Comparison of ENCODE assay signal across 8 cellular contexts in genomic region chr17:49515196-49515770, GRCh38. TPM values are rescaled to one million over a fixed set of nuclear protein-coding genes. Genes with fewer than 3 reads are reported as not detected.
A peak's percentile ranks its signal among the peaks of the same experiment; 100 is the strongest.
DNase-seq lines count a peak whose midpoint lies in the region; ATAC-seq, FAIRE-seq and TF ChIP-seq lines count a peak whose summit lies in the region.

No MANE protein-coding gene starts in this region.

- H3K4me3 Mint-ChIP-seq in immature natural killer cell, result no peak overlapping the region
- no peak overlapping the region for H3K4me3 Mint-ChIP-seq in activated CD4-positive, alpha-beta T cell treated with anti-CD3 and anti-CD28 coated beads, Interleukin-2, amount 10 ng/mL, durations not matched to agents 7 days and 5 days

- peak; percentile 95 for FAIRE-seq in GM12891 (lab: Jason Lieb, UNC)

- no TSS peak for BruUV-seq in HCT116 (replicated peaks; lab: Mats Ljungman, UMichigan)

- RAD21 ChIA-PET in HCT116 (lab: Charles Lee; ENCODE audit: low non-redundant PET in 1 of 2, low total read pairs in 2 of 2, uncharacterized antibody in 2 of 2, unreplicated experiment in 2 of 2), result no interaction called here

- TF ChIP-seq POLR2A in GM12891 (IDR thresholded peaks at IDR 0.05; ENCODE audit: low read depth, low read length) (no peak), HCT116 (IDR thresholded peaks at IDR 0.05; ENCODE audit: borderline replicate concordance, extremely low read depth, insufficient read depth, insufficient read length) (peak; percentile 31)

- no peaks in the 10 kb centered on the region for H3K36me3 ChIP-seq in HCT116 (ENCODE audit: control insufficient read depth in 1 of 2, insufficient read depth in 2 of 2, low read length in 2 of 2)
- no peaks in the 10 kb centered on the region for H3K36me3 ChIP-seq in brain microvascular endothelial cell (replicated peaks)

- no peak overlapping the region for H3K27ac Mint-ChIP-seq in immature natural killer cell
- no peak overlapping the region for H3K27ac Mint-ChIP-seq in activated CD4-positive, alpha-beta T cell treated with anti-CD3 and anti-CD28 coated beads, Interleukin-2, amount 10 ng/mL, durations not matched to agents 7 days and 5 days

- no peaks in the 10 kb centered on the region for H3K4me1 Mint-ChIP-seq in immature natural killer cell
- no peaks in the 10 kb centered on the region for H3K4me1 Mint-ChIP-seq in activated CD4-positive, alpha-beta T cell treated with anti-CD3 and anti-CD28 coated beads, Interleukin-2, amount 10 ng/mL, durations not matched to agents 7 days and 5 days

- peak overlapping the region; percentile 32 for H2AFZ ChIP-seq in HCT116 (ENCODE audit: low read depth, low read length, poor library complexity, severe bottlenecking)

- in situ Hi-C loops in brain microvascular endothelial cell (cut with HindIII; ENCODE audit: low pct_ligation_motif_present, low sequenced_read_pairs), result no loop called here

- peaks cover 18 to 22% of the 10 kb centered on the region in 2 experiments for H3K4me1 ChIP-seq in HCT116 (ENCODE audit: control insufficient read depth in 1 of 2, insufficient read depth in 2 of 2, low read length in 2 of 2)

- peak overlapping the region; percentile 39 for H3K4me2 ChIP-seq in HCT116 (ENCODE audit: low read length)

- no peaks in the 10 kb centered on the region for H3K27me3 ChIP-seq in HCT116 (ENCODE audit: insufficient read depth, low read length)
- H3K27me3 ChIP-seq in brain microvascular endothelial cell (replicated peaks), result no peaks in the 10 kb centered on the region

- H3K9me2 ChIP-seq in HCT116 (ENCODE audit: insufficient read depth), result no peaks in the 10 kb centered on the region

- CTCF ChIA-PET in HCT116 (lab: Charles Lee), result interaction anchor here (0.6 to 3.1 kb wide), 6 partner anchors 8 to 183 kb away, joined by 3 to 23 read pairs (median 3); no protein-coding TSS in a partner anchor
- CTCF ChIA-PET in activated CD4-positive, alpha-beta T cell treated with anti-CD3 and anti-CD28 coated beads, Interleukin-2, amount 10 ng/mL, durations not matched to agents 7 days and 5 days (lab: Charles Lee), result no interaction called here

- TF ChIP-seq CTCF in HCT116 (IDR thresholded peaks at IDR 0.05 in 2 of 3, conservative IDR thresholded peaks at IDR 0.05 in 1 of 3; ENCODE audit: borderline replicate concordance in 1 of 3, insufficient read depth in 1 of 3, low read depth in 2 of 3, low read length in 2 of 3), result 0 out of 6 replicates have a peak, but pooled peaks of 1 of the 3 experiments have one; percentile 7
- TF ChIP-seq CTCF in brain microvascular endothelial cell (IDR thresholded peaks at IDR 0.05; ENCODE audit: low read depth, low read length, missing control alignments), result peak; percentile 52

- H3K9me3 ChIP-seq in HCT116 (ENCODE audit: control insufficient read depth in 1 of 2, insufficient read depth in 1 of 2, low read depth in 1 of 2, low read length in 2 of 2), result no peaks in the 10 kb centered on the region

- no peaks in the 10 kb centered on the region for H3K79me2 ChIP-seq in HCT116 (ENCODE audit: insufficient read depth, low read length)

- H3K27ac ChIP-seq in HCT116 (ENCODE audit: low read depth, low read length) (peak overlapping the region; percentile 42; the same call in 1 of the 2 replicates), brain microvascular endothelial cell (peak overlapping the region; percentile 28), skin epidermis (peak overlapping the region in 18 of 21 experiments; percentile 1 to 85 (median 62))

- intact Hi-C loops in HCT116 (cut with micrococcal nuclease), result no loop called here

- H3K36me3 Mint-ChIP-seq in immature natural killer cell, result peaks cover 0 to 7% (median 0%) of the 10 kb centered on the region in 3 donors
- H3K36me3 Mint-ChIP-seq in activated CD4-positive, alpha-beta T cell treated with anti-CD3 and anti-CD28 coated beads, Interleukin-2, amount 10 ng/mL, durations not matched to agents 7 days and 5 days (ENCODE audit: low read depth), result no peaks in the 10 kb centered on the region

- POLR2A ChIA-PET in HCT116 (lab: Charles Lee), result interaction anchor here (0.8 to 1.9 kb wide), 5 partner anchors 8 to 42 kb away, joined by 3 to 4 read pairs (median 3); partner anchors contain the start of gene NGFR
- POLR2A ChIA-PET in activated CD4-positive, alpha-beta T cell treated with anti-CD3 and anti-CD28 coated beads, Interleukin-2, amount 10 ng/mL, durations not matched to agents 7 days and 5 days (lab: Charles Lee), result no interaction called here

- H4K20me1 ChIP-seq in HCT116 (ENCODE audit: insufficient read depth), result no peaks in the 10 kb centered on the region

- no peaks in the 10 kb centered on the region for H3K9me3 Mint-ChIP-seq in immature natural killer cell
- H3K9me3 Mint-ChIP-seq in activated CD4-positive, alpha-beta T cell treated with anti-CD3 and anti-CD28 coated beads, Interleukin-2, amount 10 ng/mL, durations not matched to agents 7 days and 5 days, result no peaks in the 10 kb centered on the region

- H3K27me3 Mint-ChIP-seq in immature natural killer cell (ENCODE audit: low read depth in 3 of 3), result peaks cover 0 to 7% (median 5%) of the 10 kb centered on the region in 3 donors
- H3K27me3 Mint-ChIP-seq in activated CD4-positive, alpha-beta T cell treated with anti-CD3 and anti-CD28 coated beads, Interleukin-2, amount 10 ng/mL, durations not matched to agents 7 days and 5 days, result peaks cover 9% of the 10 kb centered on the region

- DNase-seq in GM12891 (ENCODE audit: insufficient read length, low spot score) (peak; percentile 82), HCT116 (ENCODE audit: low read depth, low spot score) (peak; percentile 36), NCI-H1694 (lab: John Stamatoyannopoulos, UW) (peak; percentile 97), brain microvascular endothelial cell (peak; percentile 74), immature natural killer cell (peak in 2 of 3 donors; percentile 20 to 28), activated gamma-delta T cell treated with Interleukin-2 at 50 U/mL for 16 hours (no peak)
- DNase-seq in activated CD4-positive, alpha-beta T cell treated with anti-CD3 and anti-CD28 coated beads, Interleukin-2, amount 10 ng/mL, durations not matched to agents 7 days and 5 days, result no peak

- H3K4me3 ChIP-seq in HCT116 (replicated peaks in 1 of 2; ENCODE audit: low read depth in 1 of 2, low read length in 2 of 2) (no peak overlapping the region), brain microvascular endothelial cell (ENCODE audit: low read depth, low read length) (no peak overlapping the region), skin epidermis (no peak overlapping the region)

- no peak for TF ChIP-seq RAD21 in HCT116 (IDR thresholded peaks at IDR 0.05; ENCODE audit: low read depth)

- H3K9ac ChIP-seq in HCT116 (ENCODE audit: low read length), result peak overlapping the region; percentile 48

- peak; percentile 96 for ATAC-seq in HCT116

TF ChIP-seq in GM12891, 5 proteins besides CTCF, POLR2A, EP300 and RAD21:
- peak; percentile 35; the same call in 1 of the 2 replicates for TF ChIP-seq POU2F2 (IDR thresholded peaks at IDR 0.05; ENCODE audit: low read depth, low read length)
- TF ChIP-seq POLR2AphosphoS5 (IDR thresholded peaks at IDR 0.05; ENCODE audit: low read depth, low read length), result no peak
- peak; percentile 53 for TF ChIP-seq SPI1 (IDR thresholded peaks at IDR 0.05; ENCODE audit: low read depth, low read length)
TF ChIP-seq in GM12891: peak in this region for 2.

TF ChIP-seq in HCT116, 20 proteins besides CTCF, POLR2A, EP300 and RAD21:
- no peak for TF ChIP-seq YY1 (IDR thresholded peaks at IDR 0.05; ENCODE audit: extremely low read depth, insufficient replicate concordance, low read depth, low read length)
- peak; percentile 62 for TF ChIP-seq POLR2AphosphoS5 (IDR thresholded peaks at IDR 0.05; ENCODE audit: low read depth, low read length)
- peak; percentile 92; the same call in 1 of the 2 replicates for TF ChIP-seq ZFX (IDR thresholded peaks at IDR 0.05)

RNA-seq across cellular contexts. Expression of gene NGFR, which starts 20.2 kb away (rescaled TPM):
- polyA plus RNA-seq in GM12891 (2012; ENCODE audit: low read depth, missing spikeins), result 1.1 TPM
- 6.1 TPM for total RNA-seq in HCT116 (2021; ENCODE audit: unreplicated experiment)
- 6.0 and 8.4 TPM in 2 replicates for polyA plus RNA-seq in HCT116 (2012)
- polyA plus RNA-seq in immature natural killer cell, result under 1 TPM in 1 of 3 donors, not detected in 2; 0.45 TPM
- total RNA-seq in activated CD4-positive, alpha-beta T cell treated with anti-CD3 and anti-CD28 coated beads, Interleukin-2, amount 10 ng/mL, durations not matched to agents 7 days and 5 days, result under 1 TPM in 1 of 2 experiments, not detected in 1; 0.07 TPM

Comparison
In these comparisons a context has a peak if more than half of its experiments do, and no peak if none do; other contexts are left out.
1. DNase-seq: peak in GM12891 (single experiment), HCT116 (single experiment), NCI-H1694 (single experiment), brain microvascular endothelial cell (single experiment) and immature natural killer cell (2 of 3); none in activated CD4-positive, alpha-beta T cell treated with anti-CD3 and anti-CD28 coated beads, Interleukin-2, amount 10 ng/mL, durations not matched to agents 7 days and 5 days (single experiment) and activated gamma-delta T cell treated with Interleukin-2 at 50 U/mL for 16 hours (single experiment).
2. Peak in every context shown above with its lines, with median percentiles within 50 percentile points of each other: H3K27ac ChIP-seq.